9 cellular contexts compared by ENCODE assay signal in genomic region chr2:203925512-203926158, GRCh38. TPM values are rescaled to one million over a fixed set of nuclear protein-coding genes. Genes with fewer than 3 reads are reported as not detected.
"Had no signal": no experiment of that assay in that cellular context is flagged by ENCODE, and none has a peak within 500 bp of the region (broad histone marks: within the 10 kb centered on the region; RNA-seq: fewer than 3 reads in every experiment).

No MANE protein-coding gene starts in this region.

- H2AFZ ChIP-seq: GM23338 had no signal

- H3K4me3 Mint-ChIP-seq: GM23338, H9 had no signal

- H3K4me2 ChIP-seq: GM23338 had no signal

- ATAC-seq: GM23338, K562 had no signal

- H3K27ac ChIP-seq: HL-60 had no signal

- DNase-seq: H9, HCEC 1CT, KG1 had no signal

- H3K4me3 ChIP-seq: GM23338, K562 had no signal

- H3K4me1 Mint-ChIP-seq: GM23338, H9 had no signal

- H3K27ac Mint-ChIP-seq: GM23338, H9 had no signal

- FAIRE-seq: H1, H54, K562 had no signal

RNA-seq across cellular contexts. Expression of gene ICOS, which starts 10.9 kb away (rescaled TPM):
- total RNA-seq: GM23338, H1, H9, HT1080, K562 had no signal
- polyA plus RNA-seq: GM23338, H1, K562 had no signal

RNA-seq across cellular contexts. Expression of gene CTLA4, which starts 58.1 kb away (rescaled TPM):
- total RNA-seq: GM23338, H1, H9, HT1080 had no signal
- polyA plus RNA-seq: GM23338, H1 had no signal
